In the genomic region with DNA sequence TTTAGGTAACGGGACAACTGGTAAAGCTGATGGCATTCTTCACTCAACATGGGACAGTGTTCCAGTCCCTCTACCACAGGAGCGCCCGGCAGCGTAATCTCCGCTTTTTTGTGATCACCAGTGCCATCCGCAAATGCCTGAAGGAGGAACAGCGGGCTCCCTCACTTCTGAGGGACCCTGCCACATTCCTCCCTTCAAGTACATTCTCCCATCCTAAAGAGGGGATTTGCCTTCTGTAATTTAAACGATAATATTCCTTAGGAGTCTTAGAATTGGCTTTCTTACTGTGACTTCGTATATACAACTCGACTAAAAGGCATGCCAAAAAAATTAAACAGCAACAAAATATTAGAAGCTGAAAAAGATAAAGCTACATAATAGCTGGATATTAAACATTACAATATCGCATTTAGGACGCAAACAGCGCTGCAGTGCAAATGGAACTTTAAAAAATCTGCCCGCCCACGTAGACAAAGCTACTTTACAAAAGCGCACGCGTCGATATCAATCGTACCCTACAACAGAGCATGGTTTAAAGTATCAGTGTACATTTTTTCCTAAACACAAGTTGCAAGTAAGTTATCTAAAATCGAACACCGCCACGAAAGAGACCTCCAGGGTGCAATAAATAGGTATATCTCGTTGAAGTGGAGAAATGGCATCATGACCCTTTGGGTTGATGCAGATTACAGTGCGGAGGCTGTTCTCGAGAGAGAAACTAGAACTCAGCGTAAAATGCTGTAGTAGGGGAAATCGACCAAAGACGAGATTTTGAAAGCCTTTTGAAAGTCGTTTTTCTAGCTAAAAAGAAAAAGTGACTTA, we compare ENCODE assay signal across 8 cellular contexts. TPM values are rescaled to one million over a fixed set of nuclear protein-coding genes. Genes with fewer than 3 reads are reported as not detected.
A peak's percentile ranks its signal among the peaks of the same experiment; 100 is the strongest.
DNase-seq lines count a peak whose midpoint lies in the region; ATAC-seq, FAIRE-seq and TF ChIP-seq lines count a peak whose summit lies in the region.

No MANE protein-coding gene starts in this region.

- in situ Hi-C loops in GM13976 (cut with MboI; ENCODE audit: low sequenced_read_pairs, unreplicated experiment): no loop called here
- in situ Hi-C loops in GM12878 (cut with MboI): no loop called here

- intact Hi-C loops in GM12878 (cut with micrococcal nuclease; ENCODE audit: unreplicated experiment): no loop called here
- intact Hi-C loops in upper lobe of right lung (cut with DNase I): no loop called here

- H3K36me3 ChIP-seq in GM12878 (ENCODE audit: control insufficient read depth in 2 of 2, insufficient read depth in 2 of 2, low read length in 1 of 2): no peaks in the 10 kb centered on the region
- H3K36me3 ChIP-seq in upper lobe of right lung: no peaks in the 10 kb centered on the region

- SMC1A ChIA-PET in GM12878 (lab: Charles Lee; ENCODE audit: uncharacterized antibody, unreplicated experiment): interaction anchor here (1.0 kb wide), 1 partner anchor 52 kb away, joined by 3 read pairs; no protein-coding TSS in a partner anchor

- H3K4me2 ChIP-seq in GM12878 (ENCODE audit: control insufficient read depth, insufficient read depth): peak overlapping the region; percentile 50

- WGBS in GM12878 (ENCODE audit: insufficient coverage, insufficient replicate concordance, low lambda C conversion rate, missing lambda C conversion rate): 12% methylated on average over 30 of the region's 30 CpGs

- H3K4me3 ChIP-seq in GM12878 (no peak overlapping the region), upper lobe of right lung (peak overlapping the region; percentile 34)

- RAD21 ChIA-PET in GM12878 (lab: Charles Lee; ENCODE audit: unreplicated experiment): no interaction called here

- POLR2A ChIA-PET in GM12878 (lab: Charles Lee): no interaction called here

- ATAC-seq in HG02884 (IDR thresholded peaks at IDR 0.05; ENCODE audit: unreplicated experiment): peak; percentile 53
- ATAC-seq in GM12878: peak; percentile 35
- no peak for ATAC-seq in upper lobe of right lung

- no peak for TF ChIP-seq POLR2A in GM12878 (IDR thresholded peaks at IDR 0.05; ENCODE audit: low read depth, low read length)

- H3K79me2 ChIP-seq in GM12878 (ENCODE audit: control insufficient read depth, insufficient read depth, low read length): no peaks in the 10 kb centered on the region

- H3K27ac ChIP-seq in GM12878 (ENCODE audit: control insufficient read depth, insufficient read depth) (no peak overlapping the region), upper lobe of right lung (no peak overlapping the region)

- peak; percentile 15 for DNase-seq in GM13976 (ENCODE audit: low spot score)
- no peak for DNase-seq in GM12878 (ENCODE audit: low read depth, low spot score)
- peak; percentile 2 for DNase-seq in kidney tubule cell (ENCODE audit: low spot score)
- DNase-seq in upper lobe of right lung: no peak
- DNase-seq in SIG-M5 treated with dmso at 0.1 percent for 504 hours (lab: John Stamatoyannopoulos, UW; ENCODE audit: unreplicated experiment): no peak
- DNase-seq in activated CD4-positive, alpha-beta T cell treated with anti-CD3 and anti-CD28 coated beads for 1 hour: no peak
- no peak for DNase-seq in SHP77 (lab: John Stamatoyannopoulos, UW)

- H2AFZ ChIP-seq in GM12878 (ENCODE audit: control insufficient read depth, low read depth, low read length): no peak overlapping the region

- TF ChIP-seq CTCF in GM13976 (IDR thresholded peaks at IDR 0.05; ENCODE audit: borderline replicate concordance, control extremely low read depth, extremely low read depth, insufficient read depth, missing control alignments): no peak
- no peak for TF ChIP-seq CTCF in GM12878 (IDR thresholded peaks at IDR 0.05 in 2 of 3, conservative IDR thresholded peaks at IDR 0.05 in 1 of 3; ENCODE audit: control insufficient read depth in 2 of 3, extremely low read depth in 1 of 3, insufficient read depth in 1 of 3, low read depth in 3 of 3, low read length in 3 of 3)
- no peak for TF ChIP-seq CTCF in upper lobe of right lung (IDR thresholded peaks at IDR 0.05)

- BruUV-seq in GM12878 (replicated peaks; lab: Mats Ljungman, UMichigan): no TSS peak

- H3K27me3 ChIP-seq in GM12878 (replicated peaks in 1 of 2; ENCODE audit: control insufficient read depth in 2 of 2, insufficient read depth in 2 of 2, low read length in 1 of 2) (peaks cover 8 to 20% of the 10 kb centered on the region in 2 experiments), upper lobe of right lung (peaks cover 71% of the 10 kb centered on the region)

- no peak for TF ChIP-seq RAD21 in GM12878 (IDR thresholded peaks at IDR 0.05; ENCODE audit: insufficient read depth, low read depth, low read length)

- no peak for FAIRE-seq in GM12878 (lab: Jason Lieb, UNC)

- no peak overlapping the region for H3K9ac ChIP-seq in GM12878 (ENCODE audit: control insufficient read depth, insufficient read depth, low read length)

- CTCF ChIA-PET in GM12878 (lab: Yijun Ruan, JAX): interaction anchor here (0.7 to 1.1 kb wide), 5 partner anchors 28 to 133 kb away, joined by 3 to 4 read pairs (median 3); no protein-coding TSS in a partner anchor

- H3K9me3 ChIP-seq in GM12878 (replicated peaks; ENCODE audit: control insufficient read depth, insufficient read depth, low read length) (no peaks in the 10 kb centered on the region), upper lobe of right lung (no peaks in the 10 kb centered on the region)

- no peaks in the 10 kb centered on the region for H3K4me1 ChIP-seq in GM12878 (ENCODE audit: control insufficient read depth, insufficient read depth, low read length)
- peaks cover 10% of the 10 kb centered on the region for H3K4me1 ChIP-seq in upper lobe of right lung

- TF ChIP-seq EP300 in GM12878 (IDR thresholded peaks at IDR 0.05; ENCODE audit: borderline replicate concordance in 1 of 2, control insufficient read depth in 1 of 2, low read depth in 2 of 2, low read length in 2 of 2): no peak

- no peaks in the 10 kb centered on the region for H4K20me1 ChIP-seq in GM12878 (ENCODE audit: control insufficient read depth, insufficient read depth)

TF ChIP-seq in GM12878, 131 proteins besides CTCF, POLR2A, EP300 and RAD21:
- TF ChIP-seq BMI1 (IDR thresholded peaks at IDR 0.05; ENCODE audit: borderline replicate concordance) (0 out of 2 replicates have a peak, but pooled peaks have one; percentile 10), EZH2 (IDR thresholded peaks at IDR 0.05; ENCODE audit: borderline replicate concordance, control insufficient read depth, low read depth, low read length) (0 out of 2 replicates have a peak, but pooled peaks have one; percentile 78), ZZZ3 (IDR thresholded peaks at IDR 0.05; ENCODE audit: control insufficient read depth, insufficient read length, low read depth) (no peak)

RNA-seq across cellular contexts. Expression of a gene that starts 2.3 kb away (rescaled TPM):
- total RNA-seq in GM12878 (2013; cell fraction: nucleolus; rRNA removed): not detected in 2 replicates
- not detected in 2 replicates for total RNA-seq in GM12878 (2014; rRNA removed)
- not detected in 2 replicates for total RNA-seq in GM12878 (2014; rRNA removed; fragmentation: Illumina TruSeq; extraction: Trizol)
- 0.21 TPM in 1 of 2 replicates, not detected in the other for total RNA-seq in GM12878 (2021)
- polyA plus RNA-seq in GM12878 (2011; ENCODE audit: low read depth): not detected
- polyA plus RNA-seq in GM12878 (2011; rRNA removed): not detected in 2 replicates
- not detected in 2 replicates for polyA plus RNA-seq in GM12878 (2011; cell fraction: cytosol; rRNA removed)
- polyA plus RNA-seq in GM12878 (2011; cell fraction: nucleus; rRNA removed): not detected in 2 replicates
- polyA plus RNA-seq in GM12878 (2012): 0.04 TPM in 1 of 2 replicates, not detected in the other
- polyA plus RNA-seq in GM12878 (2014; fragmentation: Illumina TruSeq; extraction: Trizol): 0.09 and 0.21 TPM in 2 replicates
- under 1 TPM; 0.04 to 0.10 TPM for polyA plus RNA-seq in GM12878 (2014; fragmentation: Nextera tagmentation; extraction: Ambion mirVana)
- polyA plus RNA-seq in GM12878 (2014; rRNA removed): not detected in 2 replicates
- under 1 TPM; 0.15 to 0.30 TPM for polyA plus RNA-seq in GM12878 (2016; fragmentation: Nextera tagmentation; extraction: Ambion mirVana)
- 1.0 TPM in 1 of 2 replicates, not detected in the other for polyA minus RNA-seq in GM12878 (2011; rRNA and poly(A)+ RNA removed)
- polyA minus RNA-seq in GM12878 (2011; cell fraction: cytosol; rRNA and poly(A)+ RNA removed): not detected in 2 replicates
- polyA minus RNA-seq in GM12878 (2011; cell fraction: nucleus; rRNA and poly(A)+ RNA removed): not detected in 2 replicates
- total RNA-seq in upper lobe of right lung: 1.2 TPM

RNA-seq across cellular contexts. Expression of a gene that starts 20.0 kb away (rescaled TPM):
- 0.20 TPM in 1 of 2 replicates, not detected in the other for total RNA-seq in GM12878 (2013; cell fraction: nucleolus; rRNA removed)
- under 0.01 and 0.05 TPM in 2 replicates for total RNA-seq in GM12878 (2014; rRNA removed)
- total RNA-seq in GM12878 (2014; rRNA removed; fragmentation: Illumina TruSeq; extraction: Trizol): not detected in 2 replicates
- not detected in 2 replicates for total RNA-seq in GM12878 (2021)
- not detected for polyA plus RNA-seq in GM12878 (2011; ENCODE audit: low read depth)
- polyA plus RNA-seq in GM12878 (2011; rRNA removed): 0.03 TPM in 1 of 2 replicates, not detected in the other
- polyA plus RNA-seq in GM12878 (2011; cell fraction: cytosol; rRNA removed): not detected in 2 replicates
- polyA plus RNA-seq in GM12878 (2011; cell fraction: nucleus; rRNA removed): not detected in 2 replicates
- not detected in 2 replicates for polyA plus RNA-seq in GM12878 (2012)
- not detected in 2 replicates for polyA plus RNA-seq in GM12878 (2014; fragmentation: Illumina TruSeq; extraction: Trizol)
- under 1 TPM in 1 of 2 experiments, not detected in 1; 0.02 TPM for polyA plus RNA-seq in GM12878 (2014; fragmentation: Nextera tagmentation; extraction: Ambion mirVana)
- not detected in 2 replicates for polyA plus RNA-seq in GM12878 (2014; rRNA removed)
- not detected for polyA plus RNA-seq in GM12878 (2016; fragmentation: Nextera tagmentation; extraction: Ambion mirVana)
- 0.10 TPM in 1 of 2 replicates, not detected in the other for polyA minus RNA-seq in GM12878 (2011; rRNA and poly(A)+ RNA removed)
- not detected in 2 replicates for polyA minus RNA-seq in GM12878 (2011; cell fraction: cytosol; rRNA and poly(A)+ RNA removed)
- polyA minus RNA-seq in GM12878 (2011; cell fraction: nucleus; rRNA and poly(A)+ RNA removed): 0.19 and 0.24 TPM in 2 replicates
- total RNA-seq in upper lobe of right lung: not detected

Comparison
In these comparisons a context has a peak if more than half of its experiments do, and no peak if none do; other contexts are left out.
1. DNase-seq: peak in GM13976 (single experiment) and kidney tubule cell (single experiment); none in GM12878 (single experiment), upper lobe of right lung (single experiment), SIG-M5 treated with dmso at 0.1 percent for 504 hours (single experiment), activated CD4-positive, alpha-beta T cell treated with anti-CD3 and anti-CD28 coated beads for 1 hour (single experiment) and SHP77 (0 of 2).